Comparison of ENCODE assay signal across 15 cellular contexts in the genomic region with DNA sequence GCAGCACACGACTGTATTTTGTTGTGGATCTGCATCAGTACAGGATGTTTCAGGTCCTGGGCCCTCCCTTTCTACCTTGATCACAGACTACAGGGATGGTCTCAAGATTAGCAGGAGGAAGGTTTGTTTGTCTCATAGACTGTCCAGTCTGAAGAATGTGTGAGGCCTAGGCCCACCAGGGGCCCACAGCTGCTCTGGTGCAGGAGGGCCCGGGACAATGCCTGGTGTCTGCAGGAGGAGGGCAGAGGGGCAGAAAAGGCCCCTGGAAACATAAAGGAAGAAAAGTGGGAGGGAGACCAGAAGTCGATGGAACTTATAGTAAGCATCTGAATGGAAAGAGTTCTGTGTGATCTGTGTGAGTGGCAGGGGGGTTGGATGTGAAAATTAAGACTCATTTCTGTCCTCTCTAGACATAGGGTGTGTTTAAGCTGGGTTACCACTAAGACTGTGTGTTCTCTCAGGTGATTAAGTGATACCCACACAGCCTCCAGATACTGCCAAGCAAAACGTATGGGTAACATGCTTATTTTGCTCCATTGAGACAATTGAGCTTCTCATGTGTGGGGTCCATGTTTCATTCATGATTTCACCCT. TPM values are rescaled to one million over a fixed set of nuclear protein-coding genes. Genes with fewer than 3 reads are reported as not detected.
DNase-seq lines count a peak whose midpoint lies in the region; ATAC-seq and TF ChIP-seq lines count a peak whose summit lies in the region.
"Had no signal": no experiment of that assay in that cellular context is flagged by ENCODE, and none has a peak within 500 bp of the region (broad histone marks: within the 10 kb centered on the region; RNA-seq: fewer than 3 reads in every experiment).

No MANE protein-coding gene starts in this region.

- intact Hi-C loops in activated T-helper 1 cell treated with anti-CD3 and anti-CD28 coated beads, Interleukin-12 subunit alpha, Interleukin-12 subunit beta, Interleukin-2, Interleukin-4 antibody, amounts not matched to agents 30 ng/mL and 10 ng/mL and 1 ng/mL, durations not matched to agents 14 hours and 24 hours and 36 hours (cut with micrococcal nuclease) = loop anchor here (1.0 kb wide), 3 partner anchors 9 to 33 kb away; a partner anchor contains a TSS

- no peaks in the 10 kb centered on the region for H3K27me3 Mint-ChIP-seq in activated T-cell treated with anti-CD3 and anti-CD28 coated beads, Interleukin-2, amount 50 U/mL, for 4 hours (ENCODE audit: low read depth)
- no peaks in the 10 kb centered on the region for H3K27me3 Mint-ChIP-seq in activated T-helper 1 cell treated with anti-CD3 and anti-CD28 coated beads, Interleukin-12 subunit alpha, Interleukin-12 subunit beta, Interleukin-2, Interleukin-4 antibody, amounts not matched to agents 30 ng/mL and 10 ng/mL and 1 ng/mL, durations not matched to agents 14 hours and 24 hours and 36 hours (ENCODE audit: insufficient read depth)
- H3K27me3 Mint-ChIP-seq: central memory CD8-positive, alpha-beta T cell had no signal

- in situ Hi-C loops in brain microvascular endothelial cell (cut with HindIII; ENCODE audit: low pct_ligation_motif_present, low sequenced_read_pairs) = no loop called here

- no peak for TF ChIP-seq CTCF in brain microvascular endothelial cell (IDR thresholded peaks at IDR 0.05; ENCODE audit: low read depth, low read length, missing control alignments)

- peak; percentile 97 to 98 for ATAC-seq in activated T-cell treated with anti-CD3 and anti-CD28 coated beads, Interleukin-2, amount 50 U/mL, for 4 hours
- ATAC-seq in HG02642 (IDR thresholded peaks at IDR 0.05; ENCODE audit: poor library complexity, unreplicated experiment) (peak; percentile 57), GM19397 (IDR thresholded peaks at IDR 0.05; ENCODE audit: unreplicated experiment) (no peak)
- ATAC-seq in stimulated activated naive CD8-positive, alpha-beta T cell treated with anti-CD3 and anti-CD28 coated beads, Interleukin-15, Interleukin-2, amounts not matched to agents 100 U/mL and 50 U/mL, for 24 hours = peak; percentile 97
- ATAC-seq: left ventricle myocardium superior had no signal

- no peaks in the 10 kb centered on the region for H3K27me3 ChIP-seq in brain microvascular endothelial cell (replicated peaks)
- H3K27me3 ChIP-seq: upper lobe of right lung had no signal

- no peaks in the 10 kb centered on the region for H3K36me3 ChIP-seq in brain microvascular endothelial cell (replicated peaks)
- H3K36me3 ChIP-seq: upper lobe of right lung had no signal

- no peaks in the 10 kb centered on the region for H3K36me3 Mint-ChIP-seq in activated T-cell treated with anti-CD3 and anti-CD28 coated beads, Interleukin-2, amount 50 U/mL, for 4 hours (ENCODE audit: insufficient read depth)
- H3K36me3 Mint-ChIP-seq in activated T-helper 1 cell treated with anti-CD3 and anti-CD28 coated beads, Interleukin-12 subunit alpha, Interleukin-12 subunit beta, Interleukin-2, Interleukin-4 antibody, amounts not matched to agents 30 ng/mL and 10 ng/mL and 1 ng/mL, durations not matched to agents 14 hours and 24 hours and 36 hours (ENCODE audit: low read depth) = peaks cover 3% of the 10 kb centered on the region

- no peak overlapping the region for H3K4me3 Mint-ChIP-seq in activated T-cell treated with anti-CD3 and anti-CD28 coated beads, Interleukin-2, amount 50 U/mL, for 4 hours
- H3K4me3 Mint-ChIP-seq in activated T-helper 1 cell treated with anti-CD3 and anti-CD28 coated beads, Interleukin-12 subunit alpha, Interleukin-12 subunit beta, Interleukin-2, Interleukin-4 antibody, amounts not matched to agents 30 ng/mL and 10 ng/mL and 1 ng/mL, durations not matched to agents 14 hours and 24 hours and 36 hours = no peak overlapping the region
- H3K4me3 Mint-ChIP-seq: central memory CD8-positive, alpha-beta T cell had no signal

- no peak overlapping the region for H3K27ac ChIP-seq in brain microvascular endothelial cell
- H3K27ac ChIP-seq: upper lobe of right lung had no signal

- DNase-seq in activated T-cell treated with anti-CD3 and anti-CD28 coated beads, Interleukin-2, amount 50 U/mL, for 4 hours = no peak
- DNase-seq in activated T-cell treated with anti-CD3 and anti-CD28 coated beads, Interleukin-2, amount 50 U/mL, for 1 hour = no peak
- DNase-seq in activated T-helper 1 cell treated with anti-CD3 and anti-CD28 coated beads, Interleukin-12 subunit alpha, Interleukin-12 subunit beta, Interleukin-2, Interleukin-4 antibody, amounts not matched to agents 30 ng/mL and 10 ng/mL and 1 ng/mL, durations not matched to agents 14 hours and 24 hours and 36 hours (ENCODE audit: low spot score) = no peak
- DNase-seq in stimulated activated naive CD8-positive, alpha-beta T cell treated with anti-CD3 and anti-CD28 coated beads, Interleukin-15, Interleukin-2, amounts not matched to agents 100 U/mL and 50 U/mL, for 24 hours = no peak
- DNase-seq in UCSD-AML1 (lab: John Stamatoyannopoulos, UW; ENCODE audit: unreplicated experiment) (no peak), brain microvascular endothelial cell (no peak)
- DNase-seq: activated gamma-delta T cell treated with Interleukin-2 at 50 U/mL for 16 hours, hypothalamus, left ventricle myocardium superior, NCI-H1048, NCI-H345, upper lobe of right lung had no signal

- peak overlapping the region; percentile 77 for H3K27ac Mint-ChIP-seq in activated T-helper 1 cell treated with anti-CD3 and anti-CD28 coated beads, Interleukin-12 subunit alpha, Interleukin-12 subunit beta, Interleukin-2, Interleukin-4 antibody, amounts not matched to agents 30 ng/mL and 10 ng/mL and 1 ng/mL, durations not matched to agents 14 hours and 24 hours and 36 hours

- H3K9me3 Mint-ChIP-seq in activated T-cell treated with anti-CD3 and anti-CD28 coated beads, Interleukin-2, amount 50 U/mL, for 4 hours = no peaks in the 10 kb centered on the region
- no peaks in the 10 kb centered on the region for H3K9me3 Mint-ChIP-seq in activated T-helper 1 cell treated with anti-CD3 and anti-CD28 coated beads, Interleukin-12 subunit alpha, Interleukin-12 subunit beta, Interleukin-2, Interleukin-4 antibody, amounts not matched to agents 30 ng/mL and 10 ng/mL and 1 ng/mL, durations not matched to agents 14 hours and 24 hours and 36 hours
- H3K9me3 Mint-ChIP-seq: central memory CD8-positive, alpha-beta T cell had no signal

- peaks cover 10% of the 10 kb centered on the region for H3K4me1 Mint-ChIP-seq in activated T-cell treated with anti-CD3 and anti-CD28 coated beads, Interleukin-2, amount 50 U/mL, for 4 hours (ENCODE audit: low read depth)
- peaks cover 34% of the 10 kb centered on the region for H3K4me1 Mint-ChIP-seq in activated T-helper 1 cell treated with anti-CD3 and anti-CD28 coated beads, Interleukin-12 subunit alpha, Interleukin-12 subunit beta, Interleukin-2, Interleukin-4 antibody, amounts not matched to agents 30 ng/mL and 10 ng/mL and 1 ng/mL, durations not matched to agents 14 hours and 24 hours and 36 hours (ENCODE audit: low read depth)
- H3K4me1 Mint-ChIP-seq: central memory CD8-positive, alpha-beta T cell had no signal

- H3K4me3 ChIP-seq in brain microvascular endothelial cell (ENCODE audit: low read depth, low read length) = no peak overlapping the region
- H3K4me3 ChIP-seq: upper lobe of right lung had no signal

RNA-seq across cellular contexts. Expression of a gene that starts 33.4 kb away (rescaled TPM):
- total RNA-seq in activated T-cell treated with anti-CD3 and anti-CD28 coated beads, Interleukin-2, amount 50 U/mL, for 4 hours = 10 to 100 TPM; 55.5 to 66.6 (median 60.6) TPM
- total RNA-seq in activated T-helper 1 cell treated with anti-CD3 and anti-CD28 coated beads, Interleukin-12 subunit alpha, Interleukin-12 subunit beta, Interleukin-2, Interleukin-4 antibody, amounts not matched to agents 30 ng/mL and 10 ng/mL and 1 ng/mL, durations not matched to agents 14 hours and 24 hours and 36 hours = 86.6 and 91.8 TPM in 2 replicates
